ENCODE assay signal across 1 cellular context in genomic region chr20:38748097-38748862, GRCh38.
TF ChIP-seq lines count a peak whose summit lies in the region.

Gene ACTR5, plus strand, starts transcription at chr20:38748460. Its CDS starts 19 bp downstream, at chr20:38748479.

TF ChIP-seq in GM12878, 131 proteins besides CTCF, POLR2A, EP300 and RAD21 (continued from another document and continues in another):
- TF ChIP-seq, protein P1, sequence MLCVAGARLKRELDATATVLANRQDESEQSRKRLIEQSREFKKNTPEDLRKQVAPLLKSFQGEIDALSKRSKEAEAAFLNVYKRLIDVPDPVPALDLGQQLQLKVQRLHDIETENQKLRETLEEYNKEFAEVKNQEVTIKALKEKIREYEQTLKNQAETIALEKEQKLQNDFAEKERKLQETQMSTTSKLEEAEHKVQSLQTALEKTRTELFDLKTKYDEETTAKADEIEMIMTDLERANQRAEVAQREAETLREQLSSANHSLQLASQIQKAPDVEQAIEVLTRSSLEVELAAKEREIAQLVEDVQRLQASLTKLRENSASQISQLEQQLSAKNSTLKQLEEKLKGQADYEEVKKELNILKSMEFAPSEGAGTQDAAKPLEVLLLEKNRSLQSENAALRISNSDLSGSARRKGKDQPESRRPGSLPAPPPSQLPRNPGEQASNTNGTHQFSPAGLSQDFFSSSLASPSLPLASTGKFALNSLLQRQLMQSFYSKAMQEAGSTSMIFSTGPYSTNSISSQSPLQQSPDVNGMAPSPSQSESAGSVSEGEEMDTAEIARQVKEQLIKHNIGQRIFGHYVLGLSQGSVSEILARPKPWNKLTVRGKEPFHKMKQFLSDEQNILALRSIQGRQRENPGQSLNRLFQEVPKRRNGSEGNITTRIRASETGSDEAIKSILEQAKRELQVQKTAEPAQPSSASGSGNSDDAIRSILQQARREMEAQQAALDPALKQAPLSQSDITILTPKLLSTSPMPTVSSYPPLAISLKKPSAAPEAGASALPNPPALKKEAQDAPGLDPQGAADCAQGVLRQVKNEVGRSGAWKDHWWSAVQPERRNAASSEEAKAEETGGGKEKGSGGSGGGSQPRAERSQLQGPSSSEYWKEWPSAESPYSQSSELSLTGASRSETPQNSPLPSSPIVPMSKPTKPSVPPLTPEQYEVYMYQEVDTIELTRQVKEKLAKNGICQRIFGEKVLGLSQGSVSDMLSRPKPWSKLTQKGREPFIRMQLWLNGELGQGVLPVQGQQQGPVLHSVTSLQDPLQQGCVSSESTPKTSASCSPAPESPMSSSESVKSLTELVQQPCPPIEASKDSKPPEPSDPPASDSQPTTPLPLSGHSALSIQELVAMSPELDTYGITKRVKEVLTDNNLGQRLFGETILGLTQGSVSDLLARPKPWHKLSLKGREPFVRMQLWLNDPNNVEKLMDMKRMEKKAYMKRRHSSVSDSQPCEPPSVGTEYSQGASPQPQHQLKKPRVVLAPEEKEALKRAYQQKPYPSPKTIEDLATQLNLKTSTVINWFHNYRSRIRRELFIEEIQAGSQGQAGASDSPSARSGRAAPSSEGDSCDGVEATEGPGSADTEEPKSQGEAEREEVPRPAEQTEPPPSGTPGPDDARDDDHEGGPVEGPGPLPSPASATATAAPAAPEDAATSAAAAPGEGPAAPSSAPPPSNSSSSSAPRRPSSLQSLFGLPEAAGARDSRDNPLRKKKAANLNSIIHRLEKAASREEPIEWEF (IDR thresholded peaks at IDR 0.05; ENCODE audit: insufficient replicate concordance, low read depth, low read length): no peak
- TF ChIP-seq SPI1 (IDR thresholded peaks at IDR 0.05; ENCODE audit: borderline replicate concordance, insufficient read depth, low read depth, low read length): no peak
- TF ChIP-seq TCF3 (IDR thresholded peaks at IDR 0.05; ENCODE audit: borderline replicate concordance, insufficient read depth, low read depth, low read length): no peak
- no peak for TF ChIP-seq SIX5 (IDR thresholded peaks at IDR 0.05; ENCODE audit: low read depth, low read length, severe bottlenecking)
- no peak for TF ChIP-seq SMAD5 (IDR thresholded peaks at IDR 0.05; ENCODE audit: low read depth)
- TF ChIP-seq PKNOX1 (IDR thresholded peaks at IDR 0.05): peak; percentile 32; the same call in 1 of the 2 replicates
- TF ChIP-seq, protein P2, sequence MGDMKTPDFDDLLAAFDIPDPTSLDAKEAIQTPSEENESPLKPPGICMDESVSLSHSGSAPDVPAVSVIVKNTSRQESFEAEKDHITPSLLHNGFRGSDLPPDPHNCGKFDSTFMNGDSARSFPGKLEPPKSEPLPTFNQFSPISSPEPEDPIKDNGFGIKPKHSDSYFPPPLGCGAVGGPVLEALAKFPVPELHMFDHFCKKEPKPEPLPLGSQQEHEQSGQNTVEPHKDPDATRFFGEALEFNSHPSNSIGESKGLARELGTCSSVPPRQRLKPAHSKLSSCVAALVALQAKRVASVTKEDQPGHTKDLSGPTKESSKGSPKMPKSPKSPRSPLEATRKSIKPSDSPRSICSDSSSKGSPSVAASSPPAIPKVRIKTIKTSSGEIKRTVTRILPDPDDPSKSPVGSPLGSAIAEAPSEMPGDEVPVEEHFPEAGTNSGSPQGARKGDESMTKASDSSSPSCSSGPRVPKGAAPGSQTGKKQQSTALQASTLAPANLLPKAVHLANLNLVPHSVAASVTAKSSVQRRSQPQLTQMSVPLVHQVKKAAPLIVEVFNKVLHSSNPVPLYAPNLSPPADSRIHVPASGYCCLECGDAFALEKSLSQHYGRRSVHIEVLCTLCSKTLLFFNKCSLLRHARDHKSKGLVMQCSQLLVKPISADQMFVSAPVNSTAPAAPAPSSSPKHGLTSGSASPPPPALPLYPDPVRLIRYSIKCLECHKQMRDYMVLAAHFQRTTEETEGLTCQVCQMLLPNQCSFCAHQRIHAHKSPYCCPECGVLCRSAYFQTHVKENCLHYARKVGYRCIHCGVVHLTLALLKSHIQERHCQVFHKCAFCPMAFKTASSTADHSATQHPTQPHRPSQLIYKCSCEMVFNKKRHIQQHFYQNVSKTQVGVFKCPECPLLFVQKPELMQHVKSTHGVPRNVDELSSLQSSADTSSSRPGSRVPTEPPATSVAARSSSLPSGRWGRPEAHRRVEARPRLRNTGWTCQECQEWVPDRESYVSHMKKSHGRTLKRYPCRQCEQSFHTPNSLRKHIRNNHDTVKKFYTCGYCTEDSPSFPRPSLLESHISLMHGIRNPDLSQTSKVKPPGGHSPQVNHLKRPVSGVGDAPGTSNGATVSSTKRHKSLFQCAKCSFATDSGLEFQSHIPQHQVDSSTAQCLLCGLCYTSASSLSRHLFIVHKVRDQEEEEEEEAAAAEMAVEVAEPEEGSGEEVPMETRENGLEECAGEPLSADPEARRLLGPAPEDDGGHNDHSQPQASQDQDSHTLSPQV (IDR thresholded peaks at IDR 0.05): no peak
- peak; percentile 15 for TF ChIP-seq RELA (IDR thresholded peaks at IDR 0.05; ENCODE audit: borderline replicate concordance, partially characterized antibody)
- no peak for TF ChIP-seq CBFB (IDR thresholded peaks at IDR 0.05; ENCODE audit: low read depth)
- TF ChIP-seq ZBED1 (IDR thresholded peaks at IDR 0.05; ENCODE audit: borderline replicate concordance): no peak
- 0 out of 2 replicates have a peak, but pooled peaks have one; percentile 41 for TF ChIP-seq NFXL1 (IDR thresholded peaks at IDR 0.05; ENCODE audit: borderline replicate concordance)
- TF ChIP-seq LARP7 (IDR thresholded peaks at IDR 0.05): peak; percentile 98
- TF ChIP-seq IKZF1 (conservative IDR thresholded peaks at IDR 0.05): peak; percentile 84
- TF ChIP-seq E2F4 (IDR thresholded peaks at IDR 0.05; ENCODE audit: low read depth, low read length): peak; percentile 13; the same call in 1 of the 2 replicates
- TF ChIP-seq ZNF217 (IDR thresholded peaks at IDR 0.05): peak; percentile 58; the same call in 1 of the 2 replicates
- TF ChIP-seq, protein P3, sequence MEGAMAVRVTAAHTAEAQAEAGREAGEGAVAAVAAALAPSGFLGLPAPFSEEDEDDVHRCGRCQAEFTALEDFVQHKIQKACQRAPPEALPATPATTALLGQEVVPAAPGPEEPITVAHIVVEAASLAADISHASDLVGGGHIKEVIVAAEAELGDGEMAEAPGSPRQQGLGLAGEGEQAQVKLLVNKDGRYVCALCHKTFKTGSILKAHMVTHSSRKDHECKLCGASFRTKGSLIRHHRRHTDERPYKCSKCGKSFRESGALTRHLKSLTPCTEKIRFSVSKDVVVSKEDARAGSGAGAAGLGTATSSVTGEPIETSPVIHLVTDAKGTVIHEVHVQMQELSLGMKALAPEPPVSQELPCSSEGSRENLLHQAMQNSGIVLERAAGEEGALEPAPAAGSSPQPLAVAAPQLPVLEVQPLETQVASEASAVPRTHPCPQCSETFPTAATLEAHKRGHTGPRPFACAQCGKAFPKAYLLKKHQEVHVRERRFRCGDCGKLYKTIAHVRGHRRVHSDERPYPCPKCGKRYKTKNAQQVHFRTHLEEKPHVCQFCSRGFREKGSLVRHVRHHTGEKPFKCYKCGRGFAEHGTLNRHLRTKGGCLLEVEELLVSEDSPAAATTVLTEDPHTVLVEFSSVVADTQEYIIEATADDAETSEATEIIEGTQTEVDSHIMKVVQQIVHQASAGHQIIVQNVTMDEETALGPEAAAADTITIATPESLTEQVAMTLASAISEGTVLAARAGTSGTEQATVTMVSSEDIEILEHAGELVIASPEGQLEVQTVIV (IDR thresholded peaks at IDR 0.05; ENCODE audit: borderline replicate concordance, partially characterized antibody): no peak
- TF ChIP-seq MAX (IDR thresholded peaks at IDR 0.05; ENCODE audit: low read depth, low read length): peak; percentile 11; the same call in 1 of the 2 replicates
- no peak for TF ChIP-seq HDAC2 (IDR thresholded peaks at IDR 0.05)
- TF ChIP-seq KAT2A (conservative IDR thresholded peaks at IDR 0.05; ENCODE audit: control insufficient read depth, low read depth, low read length): no peak
- TF ChIP-seq RUNX3 (IDR thresholded peaks at IDR 0.05; ENCODE audit: low read length): peak; percentile 42
- 0 out of 2 replicates have a peak, but pooled peaks have one; percentile 84 for TF ChIP-seq STAT1 (conservative IDR thresholded peaks at IDR 0.05)
- no peak for TF ChIP-seq ZSCAN29 (IDR thresholded peaks at IDR 0.05)
- TF ChIP-seq RCOR1 (conservative IDR thresholded peaks at IDR 0.05; ENCODE audit: low read depth, low read length): no peak
- TF ChIP-seq RB1 (IDR thresholded peaks at IDR 0.05; ENCODE audit: borderline replicate concordance): peak; percentile 42; the same call in 1 of the 2 replicates
- TF ChIP-seq, protein P4, sequence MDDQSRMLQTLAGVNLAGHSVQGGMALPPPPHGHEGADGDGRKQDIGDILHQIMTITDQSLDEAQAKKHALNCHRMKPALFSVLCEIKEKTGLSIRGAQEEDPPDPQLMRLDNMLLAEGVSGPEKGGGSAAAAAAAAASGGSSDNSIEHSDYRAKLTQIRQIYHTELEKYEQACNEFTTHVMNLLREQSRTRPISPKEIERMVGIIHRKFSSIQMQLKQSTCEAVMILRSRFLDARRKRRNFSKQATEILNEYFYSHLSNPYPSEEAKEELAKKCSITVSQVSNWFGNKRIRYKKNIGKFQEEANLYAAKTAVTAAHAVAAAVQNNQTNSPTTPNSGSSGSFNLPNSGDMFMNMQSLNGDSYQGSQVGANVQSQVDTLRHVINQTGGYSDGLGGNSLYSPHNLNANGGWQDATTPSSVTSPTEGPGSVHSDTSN (IDR thresholded peaks at IDR 0.05; ENCODE audit: insufficient replicate concordance, low read depth, low read length): no peak
- TF ChIP-seq, protein P5, sequence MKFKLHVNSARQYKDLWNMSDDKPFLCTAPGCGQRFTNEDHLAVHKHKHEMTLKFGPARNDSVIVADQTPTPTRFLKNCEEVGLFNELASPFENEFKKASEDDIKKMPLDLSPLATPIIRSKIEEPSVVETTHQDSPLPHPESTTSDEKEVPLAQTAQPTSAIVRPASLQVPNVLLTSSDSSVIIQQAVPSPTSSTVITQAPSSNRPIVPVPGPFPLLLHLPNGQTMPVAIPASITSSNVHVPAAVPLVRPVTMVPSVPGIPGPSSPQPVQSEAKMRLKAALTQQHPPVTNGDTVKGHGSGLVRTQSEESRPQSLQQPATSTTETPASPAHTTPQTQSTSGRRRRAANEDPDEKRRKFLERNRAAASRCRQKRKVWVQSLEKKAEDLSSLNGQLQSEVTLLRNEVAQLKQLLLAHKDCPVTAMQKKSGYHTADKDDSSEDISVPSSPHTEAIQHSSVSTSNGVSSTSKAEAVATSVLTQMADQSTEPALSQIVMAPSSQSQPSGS (IDR thresholded peaks at IDR 0.05; ENCODE audit: low read length): no peak
- TF ChIP-seq RBBP5 (conservative IDR thresholded peaks at IDR 0.05): no peak
- TF ChIP-seq, protein P6, sequence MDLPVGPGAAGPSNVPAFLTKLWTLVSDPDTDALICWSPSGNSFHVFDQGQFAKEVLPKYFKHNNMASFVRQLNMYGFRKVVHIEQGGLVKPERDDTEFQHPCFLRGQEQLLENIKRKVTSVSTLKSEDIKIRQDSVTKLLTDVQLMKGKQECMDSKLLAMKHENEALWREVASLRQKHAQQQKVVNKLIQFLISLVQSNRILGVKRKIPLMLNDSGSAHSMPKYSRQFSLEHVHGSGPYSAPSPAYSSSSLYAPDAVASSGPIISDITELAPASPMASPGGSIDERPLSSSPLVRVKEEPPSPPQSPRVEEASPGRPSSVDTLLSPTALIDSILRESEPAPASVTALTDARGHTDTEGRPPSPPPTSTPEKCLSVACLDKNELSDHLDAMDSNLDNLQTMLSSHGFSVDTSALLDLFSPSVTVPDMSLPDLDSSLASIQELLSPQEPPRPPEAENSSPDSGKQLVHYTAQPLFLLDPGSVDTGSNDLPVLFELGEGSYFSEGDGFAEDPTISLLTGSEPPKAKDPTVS (IDR thresholded peaks at IDR 0.05; ENCODE audit: low read depth, low read length): no peak
- no peak for TF ChIP-seq TBL1XR1 (IDR thresholded peaks at IDR 0.05; ENCODE audit: low read depth, low read length)
- TF ChIP-seq GABPA (IDR thresholded peaks at IDR 0.05; ENCODE audit: low read depth): no peak
- TF ChIP-seq TCF12 (IDR thresholded peaks at IDR 0.05; ENCODE audit: low read depth, low read length): no peak
- no peak for TF ChIP-seq JUNB (IDR thresholded peaks at IDR 0.05)
- TF ChIP-seq CBX3 (IDR thresholded peaks at IDR 0.05; ENCODE audit: borderline replicate concordance, low read depth): no peak
- no peak for TF ChIP-seq ZBTB4 (CRISPR knock-in tag; IDR thresholded peaks at IDR 0.05)
- TF ChIP-seq NR2C1 (IDR thresholded peaks at IDR 0.05): 0 out of 2 replicates have a peak, but pooled peaks have one; percentile 26
- TF ChIP-seq MEF2A (IDR thresholded peaks at IDR 0.05; ENCODE audit: insufficient read depth, low read depth, low read length): no peak
